In the genomic region with DNA sequence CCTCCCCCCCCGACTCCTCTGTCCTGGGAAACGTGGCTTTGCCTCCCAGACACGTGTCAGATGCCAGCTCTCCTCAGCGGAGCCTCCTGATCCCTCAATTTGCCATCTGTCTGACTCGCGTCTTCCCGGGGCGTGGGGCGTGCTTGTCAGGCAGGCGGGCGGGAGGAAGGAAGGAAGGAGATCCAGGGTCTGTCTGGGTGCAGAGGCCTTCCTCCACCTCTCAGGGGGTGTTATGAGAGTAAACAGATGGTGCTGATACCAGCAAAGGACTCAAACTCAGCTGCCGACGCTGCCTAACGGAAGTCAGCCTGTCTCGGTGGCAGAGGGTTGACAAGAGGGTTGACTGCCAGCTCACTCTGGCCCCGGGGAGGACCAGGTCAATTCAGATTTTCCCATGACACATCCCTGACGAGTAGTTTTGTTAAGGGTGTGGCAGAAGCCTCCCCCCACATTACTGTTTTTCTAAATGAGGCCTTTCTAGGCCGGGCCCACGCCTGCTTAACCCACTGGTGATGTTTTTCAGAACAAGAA, we compare ENCODE assay signal across 8 cellular contexts. TPM values are rescaled to one million over a fixed set of nuclear protein-coding genes. Genes with fewer than 3 reads are reported as not detected.
DNase-seq lines count a peak whose midpoint lies in the region; ATAC-seq, FAIRE-seq and TF ChIP-seq lines count a peak whose summit lies in the region.

No MANE protein-coding gene starts in this region.

- peak overlapping the region; percentile 89 for H3K27ac ChIP-seq in keratinocyte (ENCODE audit: control insufficient read depth, insufficient read depth, low read length)

- H3K36me3 Mint-ChIP-seq in T-cell, result peaks cover 39% of the 10 kb centered on the region
- H3K36me3 Mint-ChIP-seq in activated naive CD8-positive, alpha-beta T cell treated with anti-CD3 and anti-CD28 coated beads, Interleukin-2, amount 10 ng/mL, durations not matched to agents 7 days and 5 days, result peaks cover 26% of the 10 kb centered on the region

- no peak overlapping the region for H3K4me3 ChIP-seq in keratinocyte (ENCODE audit: control insufficient read depth in 2 of 3, extremely low read depth in 1 of 3, insufficient read depth in 2 of 3, low read depth in 1 of 3, low read length in 3 of 3)

- no peaks in the 10 kb centered on the region for H3K79me2 ChIP-seq in keratinocyte (ENCODE audit: control insufficient read depth, insufficient read depth, low read length)

- peaks cover 56 to 81% (median 72%) of the 10 kb centered on the region in 3 donors for H3K4me1 Mint-ChIP-seq in T-cell
- H3K4me1 Mint-ChIP-seq in activated naive CD8-positive, alpha-beta T cell treated with anti-CD3 and anti-CD28 coated beads, Interleukin-2, amount 10 ng/mL, durations not matched to agents 7 days and 5 days, result peaks cover 61% of the 10 kb centered on the region

- H3K9me3 Mint-ChIP-seq in T-cell, result no peaks in the 10 kb centered on the region
- no peaks in the 10 kb centered on the region for H3K9me3 Mint-ChIP-seq in activated naive CD8-positive, alpha-beta T cell treated with anti-CD3 and anti-CD28 coated beads, Interleukin-2, amount 10 ng/mL, durations not matched to agents 7 days and 5 days

- peaks cover 54 to 75% of the 10 kb centered on the region in 2 experiments for H3K36me3 ChIP-seq in keratinocyte (ENCODE audit: control insufficient read depth in 2 of 2, extremely low read depth in 1 of 2, insufficient read depth in 2 of 2, low read length in 2 of 2)

- peak overlapping the region; percentile 96 for H3K27ac Mint-ChIP-seq in T-cell
- peak overlapping the region; percentile 98 for H3K27ac Mint-ChIP-seq in activated naive CD8-positive, alpha-beta T cell treated with anti-CD3 and anti-CD28 coated beads, Interleukin-2, amount 10 ng/mL, durations not matched to agents 7 days and 5 days

- no peak for TF ChIP-seq CTCF in keratinocyte (optimal IDR thresholded peaks at IDR 0.05 in 1 of 3, IDR thresholded peaks at IDR 0.05 in 1 of 3, conservative IDR thresholded peaks at IDR 0.05 in 1 of 3; ENCODE audit: extremely low read depth in 1 of 3, insufficient read depth in 2 of 3, low read length in 3 of 3)

- peaks cover 50% of the 10 kb centered on the region for H3K4me1 ChIP-seq in keratinocyte (ENCODE audit: control insufficient read depth, extremely low read depth, insufficient read depth, low read length)

- H3K27me3 ChIP-seq in keratinocyte (ENCODE audit: control insufficient read depth, extremely low read depth, insufficient read depth, low read length), result no peaks in the 10 kb centered on the region

- H3K9ac ChIP-seq in keratinocyte (ENCODE audit: control insufficient read depth, extremely low read depth, insufficient read depth, low read length), result peak overlapping the region; percentile 67

- no peak overlapping the region for H2AFZ ChIP-seq in keratinocyte (ENCODE audit: control insufficient read depth, low read length)

- CTCF ChIA-PET in T-cell (lab: Charles Lee), result interaction anchor here in 1 of 2 donors (1.3 kb wide), 1 partner anchor 17 kb away, joined by 4 read pairs; a partner anchor contains a TSS

- DNase-seq in Caki2 (ENCODE audit: low read depth) (peak; percentile 79), T-cell (peak; percentile 18 to 69 (median 52)), keratinocyte (ENCODE audit: low read depth, low spot score) (peak; percentile 48), NCI-H2081 treated with DMSO at 0.1 percent for 48 hours (lab: John Stamatoyannopoulos, UW) (no peak), GOT3 (lab: John Stamatoyannopoulos, UW) (no peak)
- peak; percentile 49 for DNase-seq in activated naive CD8-positive, alpha-beta T cell treated with anti-CD3 and anti-CD28 coated beads, Interleukin-2, amount 10 ng/mL, durations not matched to agents 7 days and 5 days
- peak; percentile 84 for DNase-seq in stimulated activated CD8-positive, alpha-beta memory T cell treated with anti-CD3 and anti-CD28 coated beads, Interleukin-4, amount 100 ng/mL, for 48 hours

- H3K9me3 ChIP-seq in keratinocyte (ENCODE audit: control insufficient read depth, low read depth, low read length), result no peaks in the 10 kb centered on the region

- H4K20me1 ChIP-seq in keratinocyte (ENCODE audit: control insufficient read depth, extremely low read depth, insufficient read depth, low read length), result peaks cover 6% of the 10 kb centered on the region

- in situ Hi-C loops in Caki2 (cut with HindIII; ENCODE audit: low pct_unique_long_range_greater_than_20kb, low sequenced_read_pairs), result no loop called here

- FAIRE-seq in keratinocyte (lab: Jason Lieb, UNC), result peak; percentile 86

- H3K9me1 ChIP-seq in keratinocyte (ENCODE audit: control insufficient read depth, extremely low read depth, insufficient read depth, low read length), result no peaks in the 10 kb centered on the region

- H3K27me3 Mint-ChIP-seq in T-cell, result no peaks in the 10 kb centered on the region
- H3K27me3 Mint-ChIP-seq in activated naive CD8-positive, alpha-beta T cell treated with anti-CD3 and anti-CD28 coated beads, Interleukin-2, amount 10 ng/mL, durations not matched to agents 7 days and 5 days, result no peaks in the 10 kb centered on the region

- ATAC-seq in T-cell (replicated peaks in 1 of 4) (peak; percentile 67 to 80 (median 77)), GM18873 (IDR thresholded peaks at IDR 0.05; ENCODE audit: low FRiP score, unreplicated experiment) (no peak)
- ATAC-seq in activated naive CD8-positive, alpha-beta T cell treated with anti-CD3 and anti-CD28 coated beads, Interleukin-2, amount 10 ng/mL, durations not matched to agents 7 days and 5 days (ENCODE audit: low read depth), result peak; percentile 43

- peak overlapping the region; percentile 25 for H3K4me2 ChIP-seq in keratinocyte (ENCODE audit: control insufficient read depth, extremely low read depth, insufficient read depth, low read depth, low read length)

- POLR2A ChIA-PET in T-cell (lab: Charles Lee), result interaction anchor here in 1 of 2 donors (0.6 kb wide), 1 partner anchor 1580 kb away, joined by 6 read pairs; no protein-coding TSS in a partner anchor
- POLR2A ChIA-PET in activated naive CD8-positive, alpha-beta T cell treated with anti-CD3 and anti-CD28 coated beads, Interleukin-2, amount 10 ng/mL, durations not matched to agents 7 days and 5 days (lab: Charles Lee), result interaction anchor here (0.9 to 1.6 kb wide), 9 partner anchors 11 to 263 kb away, joined by 3 to 7 read pairs (median 4); a partner anchor contains a TSS

- dilution Hi-C loops in keratinocyte (cut with MboI; ENCODE audit: extremely low pct_ligation_motif_present, low sequenced_read_pairs), result no loop called here

- H3K4me3 Mint-ChIP-seq in T-cell, result peak overlapping the region; percentile 43 to 71 (median 49)
- H3K4me3 Mint-ChIP-seq in activated naive CD8-positive, alpha-beta T cell treated with anti-CD3 and anti-CD28 coated beads, Interleukin-2, amount 10 ng/mL, durations not matched to agents 7 days and 5 days, result peak overlapping the region; percentile 61

RNA-seq across cellular contexts. Expression of a gene that starts 17.0 kb away (rescaled TPM):
- 41.7 and 68.5 TPM in 2 replicates for total RNA-seq in Caki2 (2014; rRNA removed; shearing (Covaris generic); ENCODE audit: low replicate concordance)
- 10 to 100 TPM; 17.2 to 36.2 (median 32.7) TPM for total RNA-seq in T-cell
- total RNA-seq in activated naive CD8-positive, alpha-beta T cell treated with anti-CD3 and anti-CD28 coated beads, Interleukin-2, amount 10 ng/mL, durations not matched to agents 7 days and 5 days, result 10 to 100 TPM; 60.9 to 64.0 TPM
- polyA plus RNA-seq in keratinocyte, result 43.8 to 76.7 TPM (median 71.4 TPM) in 3 replicates
- 26.5 TPM for polyA plus RNA-seq in keratinocyte (2011; ENCODE audit: low read depth)
- polyA plus RNA-seq in keratinocyte (2011; cell fraction: cytosol; rRNA removed), result 22.3 and 22.6 TPM in 2 replicates
- polyA plus RNA-seq in keratinocyte (2011; cell fraction: nucleus; rRNA removed), result 11.0 and 12.1 TPM in 2 replicates
- 140 and 159 TPM in 2 replicates for polyA plus RNA-seq in keratinocyte (2012; ENCODE audit: low replicate concordance)
- 9.6 to 14.3 TPM (median 12.0 TPM) in 3 replicates for polyA minus RNA-seq in keratinocyte
- 14.4 TPM for polyA minus RNA-seq in keratinocyte (2011; cell fraction: cytosol; rRNA and poly(A)+ RNA removed)
- 3.6 and 5.1 TPM in 2 replicates for polyA minus RNA-seq in keratinocyte (2011; cell fraction: nucleus; rRNA and poly(A)+ RNA removed)

RNA-seq across cellular contexts. Expression of a gene that starts 52.2 kb away (rescaled TPM):
- total RNA-seq in Caki2 (2014; rRNA removed; shearing (Covaris generic); ENCODE audit: low replicate concordance), result 0.07 and 0.12 TPM in 2 replicates
- total RNA-seq in T-cell, result not detected
- not detected for total RNA-seq in activated naive CD8-positive, alpha-beta T cell treated with anti-CD3 and anti-CD28 coated beads, Interleukin-2, amount 10 ng/mL, durations not matched to agents 7 days and 5 days
- polyA plus RNA-seq in keratinocyte, result 0.05 TPM in 1 of 3 replicates, not detected in the others
- not detected for polyA plus RNA-seq in keratinocyte (2011; ENCODE audit: low read depth)
- not detected in 2 replicates for polyA plus RNA-seq in keratinocyte (2011; cell fraction: cytosol; rRNA removed)
- polyA plus RNA-seq in keratinocyte (2011; cell fraction: nucleus; rRNA removed), result not detected in 2 replicates
- not detected in 2 replicates for polyA plus RNA-seq in keratinocyte (2012; ENCODE audit: low replicate concordance)
- polyA minus RNA-seq in keratinocyte, result not detected in 3 replicates
- not detected for polyA minus RNA-seq in keratinocyte (2011; cell fraction: cytosol; rRNA and poly(A)+ RNA removed)
- not detected in 2 replicates for polyA minus RNA-seq in keratinocyte (2011; cell fraction: nucleus; rRNA and poly(A)+ RNA removed)

Comparison
In these comparisons a context has a peak if more than half of its experiments do, and no peak if none do; other contexts are left out.
1. DNase-seq: peak in Caki2 (single experiment), T-cell (34 of 34), activated naive CD8-positive, alpha-beta T cell treated with anti-CD3 and anti-CD28 coated beads, Interleukin-2, amount 10 ng/mL, durations not matched to agents 7 days and 5 days (single experiment), keratinocyte (single experiment) and stimulated activated CD8-positive, alpha-beta memory T cell treated with anti-CD3 and anti-CD28 coated beads, Interleukin-4, amount 100 ng/mL, for 48 hours (single experiment); none in NCI-H2081 treated with DMSO at 0.1 percent for 48 hours (single experiment) and GOT3 (single experiment).